In the genomic region with DNA sequence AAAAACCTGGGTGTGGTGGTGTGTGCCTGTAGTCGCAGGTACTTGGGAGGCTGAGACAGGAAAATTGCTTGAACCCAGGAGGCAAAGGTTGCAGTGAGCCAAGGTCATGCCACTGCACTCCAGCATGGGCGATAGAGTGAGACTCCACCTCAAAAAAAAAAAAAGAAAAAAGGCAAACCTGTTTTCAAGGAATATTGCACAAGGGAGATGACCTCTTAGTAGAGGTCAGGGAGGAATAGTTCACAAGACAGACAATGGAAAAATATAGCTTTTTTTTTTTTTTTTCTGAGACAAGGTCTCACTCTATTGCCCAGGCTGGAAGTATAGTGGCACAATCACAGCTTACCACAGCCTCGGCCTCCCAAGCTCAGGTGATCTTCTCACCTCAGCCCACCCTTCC, we compare ENCODE assay signal across 1 cellular context.
A peak's percentile ranks its signal among the peaks of the same experiment; 100 is the strongest.
TF ChIP-seq lines count a peak whose summit lies in the region.

No MANE protein-coding gene starts in this region.

TF ChIP-seq in HepG2, 621 proteins besides CTCF, POLR2A, EP300 and RAD21 (continued from another document):
- TF ChIP-seq ZNF674 (CRISPR knock-in tag; IDR thresholded peaks at IDR 0.05; ENCODE audit: low read depth), result no peak
- TF ChIP-seq, protein P1, sequence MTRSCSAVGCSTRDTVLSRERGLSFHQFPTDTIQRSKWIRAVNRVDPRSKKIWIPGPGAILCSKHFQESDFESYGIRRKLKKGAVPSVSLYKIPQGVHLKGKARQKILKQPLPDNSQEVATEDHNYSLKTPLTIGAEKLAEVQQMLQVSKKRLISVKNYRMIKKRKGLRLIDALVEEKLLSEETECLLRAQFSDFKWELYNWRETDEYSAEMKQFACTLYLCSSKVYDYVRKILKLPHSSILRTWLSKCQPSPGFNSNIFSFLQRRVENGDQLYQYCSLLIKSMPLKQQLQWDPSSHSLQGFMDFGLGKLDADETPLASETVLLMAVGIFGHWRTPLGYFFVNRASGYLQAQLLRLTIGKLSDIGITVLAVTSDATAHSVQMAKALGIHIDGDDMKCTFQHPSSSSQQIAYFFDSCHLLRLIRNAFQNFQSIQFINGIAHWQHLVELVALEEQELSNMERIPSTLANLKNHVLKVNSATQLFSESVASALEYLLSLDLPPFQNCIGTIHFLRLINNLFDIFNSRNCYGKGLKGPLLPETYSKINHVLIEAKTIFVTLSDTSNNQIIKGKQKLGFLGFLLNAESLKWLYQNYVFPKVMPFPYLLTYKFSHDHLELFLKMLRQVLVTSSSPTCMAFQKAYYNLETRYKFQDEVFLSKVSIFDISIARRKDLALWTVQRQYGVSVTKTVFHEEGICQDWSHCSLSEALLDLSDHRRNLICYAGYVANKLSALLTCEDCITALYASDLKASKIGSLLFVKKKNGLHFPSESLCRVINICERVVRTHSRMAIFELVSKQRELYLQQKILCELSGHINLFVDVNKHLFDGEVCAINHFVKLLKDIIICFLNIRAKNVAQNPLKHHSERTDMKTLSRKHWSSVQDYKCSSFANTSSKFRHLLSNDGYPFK (CRISPR knock-in tag; IDR thresholded peaks at IDR 0.05; ENCODE audit: borderline replicate concordance), result no peak
- peak; percentile 29; the same call in 1 of the 2 replicates for TF ChIP-seq HMG20A (CRISPR knock-in tag; IDR thresholded peaks at IDR 0.05; ENCODE audit: borderline replicate concordance)
- TF ChIP-seq HMGA1 (CRISPR knock-in tag; conservative IDR thresholded peaks at IDR 0.05), result no peak
- peak; percentile 97 for TF ChIP-seq BCL6 (CRISPR knock-in tag; IDR thresholded peaks at IDR 0.05)
- TF ChIP-seq CEBPB (IDR thresholded peaks at IDR 0.05; ENCODE audit: borderline replicate concordance, low read depth, low read length), result peak; percentile 10; the same call in 1 of the 2 replicates
- TF ChIP-seq CC2D1A (CRISPR knock-in tag; IDR thresholded peaks at IDR 0.05), result no peak
- TF ChIP-seq ZNF746 (CRISPR knock-in tag; IDR thresholded peaks at IDR 0.05), result no peak
- TF ChIP-seq ZC3H4 (CRISPR knock-in tag; IDR thresholded peaks at IDR 0.05; ENCODE audit: borderline replicate concordance), result no peak
- no peak for TF ChIP-seq TMF1 (CRISPR knock-in tag; IDR thresholded peaks at IDR 0.05; ENCODE audit: low read depth)
- TF ChIP-seq, protein P2, sequence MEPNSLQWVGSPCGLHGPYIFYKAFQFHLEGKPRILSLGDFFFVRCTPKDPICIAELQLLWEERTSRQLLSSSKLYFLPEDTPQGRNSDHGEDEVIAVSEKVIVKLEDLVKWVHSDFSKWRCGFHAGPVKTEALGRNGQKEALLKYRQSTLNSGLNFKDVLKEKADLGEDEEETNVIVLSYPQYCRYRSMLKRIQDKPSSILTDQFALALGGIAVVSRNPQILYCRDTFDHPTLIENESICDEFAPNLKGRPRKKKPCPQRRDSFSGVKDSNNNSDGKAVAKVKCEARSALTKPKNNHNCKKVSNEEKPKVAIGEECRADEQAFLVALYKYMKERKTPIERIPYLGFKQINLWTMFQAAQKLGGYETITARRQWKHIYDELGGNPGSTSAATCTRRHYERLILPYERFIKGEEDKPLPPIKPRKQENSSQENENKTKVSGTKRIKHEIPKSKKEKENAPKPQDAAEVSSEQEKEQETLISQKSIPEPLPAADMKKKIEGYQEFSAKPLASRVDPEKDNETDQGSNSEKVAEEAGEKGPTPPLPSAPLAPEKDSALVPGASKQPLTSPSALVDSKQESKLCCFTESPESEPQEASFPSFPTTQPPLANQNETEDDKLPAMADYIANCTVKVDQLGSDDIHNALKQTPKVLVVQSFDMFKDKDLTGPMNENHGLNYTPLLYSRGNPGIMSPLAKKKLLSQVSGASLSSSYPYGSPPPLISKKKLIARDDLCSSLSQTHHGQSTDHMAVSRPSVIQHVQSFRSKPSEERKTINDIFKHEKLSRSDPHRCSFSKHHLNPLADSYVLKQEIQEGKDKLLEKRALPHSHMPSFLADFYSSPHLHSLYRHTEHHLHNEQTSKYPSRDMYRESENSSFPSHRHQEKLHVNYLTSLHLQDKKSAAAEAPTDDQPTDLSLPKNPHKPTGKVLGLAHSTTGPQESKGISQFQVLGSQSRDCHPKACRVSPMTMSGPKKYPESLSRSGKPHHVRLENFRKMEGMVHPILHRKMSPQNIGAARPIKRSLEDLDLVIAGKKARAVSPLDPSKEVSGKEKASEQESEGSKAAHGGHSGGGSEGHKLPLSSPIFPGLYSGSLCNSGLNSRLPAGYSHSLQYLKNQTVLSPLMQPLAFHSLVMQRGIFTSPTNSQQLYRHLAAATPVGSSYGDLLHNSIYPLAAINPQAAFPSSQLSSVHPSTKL (CRISPR knock-in tag; IDR thresholded peaks at IDR 0.05), result peak; percentile 59
- TF ChIP-seq ZNF10 (CRISPR knock-in tag; IDR thresholded peaks at IDR 0.05; ENCODE audit: borderline replicate concordance, low read depth), result no peak
- peak; percentile 95 for TF ChIP-seq RARA (CRISPR knock-in tag; IDR thresholded peaks at IDR 0.05)
- TF ChIP-seq, protein P3, sequence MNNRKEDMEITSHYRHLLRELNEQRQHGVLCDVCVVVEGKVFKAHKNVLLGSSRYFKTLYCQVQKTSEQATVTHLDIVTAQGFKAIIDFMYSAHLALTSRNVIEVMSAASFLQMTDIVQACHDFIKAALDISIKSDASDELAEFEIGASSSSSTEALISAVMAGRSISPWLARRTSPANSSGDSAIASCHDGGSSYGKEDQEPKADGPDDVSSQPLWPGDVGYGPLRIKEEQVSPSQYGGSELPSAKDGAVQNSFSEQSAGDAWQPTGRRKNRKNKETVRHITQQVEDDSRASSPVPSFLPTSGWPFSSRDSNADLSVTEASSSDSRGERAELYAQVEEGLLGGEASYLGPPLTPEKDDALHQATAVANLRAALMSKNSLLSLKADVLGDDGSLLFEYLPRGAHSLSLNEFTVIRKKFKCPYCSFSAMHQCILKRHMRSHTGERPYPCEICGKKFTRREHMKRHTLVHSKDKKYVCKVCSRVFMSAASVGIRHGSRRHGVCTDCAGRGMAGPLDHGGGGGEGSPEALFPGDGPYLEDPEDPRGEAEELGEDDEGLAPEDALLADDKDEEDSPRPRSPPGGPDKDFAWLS (CRISPR knock-in tag; IDR thresholded peaks at IDR 0.05; ENCODE audit: borderline replicate concordance), result no peak
- TF ChIP-seq RCOR2 (CRISPR knock-in tag; IDR thresholded peaks at IDR 0.05), result no peak
TF ChIP-seq in HepG2: peak in this region for 17.
